1 cellular context compared by ENCODE assay signal in genomic region chr4:122003335-122003734, GRCh38.
TF ChIP-seq lines count a peak whose summit lies in the region.

No MANE protein-coding gene starts in this region.

TF ChIP-seq in HepG2, 621 proteins besides CTCF, POLR2A, EP300 and RAD21 (continued from another document and continues in another):
- no peak for TF ChIP-seq AKAP8 (CRISPR knock-in tag; IDR thresholded peaks at IDR 0.05)
- TF ChIP-seq ZNF367 (CRISPR knock-in tag; IDR thresholded peaks at IDR 0.05; ENCODE audit: borderline replicate concordance) = no peak
- TF ChIP-seq ZMYM4 (CRISPR knock-in tag; IDR thresholded peaks at IDR 0.05) = peak; percentile 84
- TF ChIP-seq MIER2 (CRISPR knock-in tag; IDR thresholded peaks at IDR 0.05) = no peak
- no peak for TF ChIP-seq ZSCAN29 (CRISPR knock-in tag; conservative IDR thresholded peaks at IDR 0.05)
- no peak for TF ChIP-seq ZNF383 (CRISPR knock-in tag; IDR thresholded peaks at IDR 0.05; ENCODE audit: borderline replicate concordance)
- TF ChIP-seq NR3C1 (CRISPR knock-in tag; IDR thresholded peaks at IDR 0.05) = no peak
- no peak for TF ChIP-seq ATF2 (CRISPR knock-in tag; IDR thresholded peaks at IDR 0.05)
- TF ChIP-seq NFYC (CRISPR knock-in tag; IDR thresholded peaks at IDR 0.05) = peak; percentile 79
- TF ChIP-seq ONECUT2 (CRISPR knock-in tag; IDR thresholded peaks at IDR 0.05) = no peak
- 0 out of 2 replicates have a peak, but pooled peaks have one; percentile 41 for TF ChIP-seq ELF3 (CRISPR knock-in tag; IDR thresholded peaks at IDR 0.05)
- no peak for TF ChIP-seq ZNF839 (CRISPR knock-in tag; IDR thresholded peaks at IDR 0.05; ENCODE audit: borderline replicate concordance)
- no peak for TF ChIP-seq SIX1 (CRISPR knock-in tag; IDR thresholded peaks at IDR 0.05; ENCODE audit: borderline replicate concordance)
- no peak for TF ChIP-seq U2AF1 (optimal IDR thresholded peaks at IDR 0.05; ENCODE audit: low read depth, low read length)
- TF ChIP-seq KDM5A (IDR thresholded peaks at IDR 0.05; ENCODE audit: borderline replicate concordance, low read length) = no peak
- TF ChIP-seq ZNF160 (CRISPR knock-in tag; IDR thresholded peaks at IDR 0.05) = no peak
- TF ChIP-seq ZNF24 (IDR thresholded peaks at IDR 0.05) = no peak
- TF ChIP-seq ZFP82 (CRISPR knock-in tag; IDR thresholded peaks at IDR 0.05; ENCODE audit: borderline replicate concordance) = no peak
- TF ChIP-seq THAP8 (CRISPR knock-in tag; IDR thresholded peaks at IDR 0.05; ENCODE audit: borderline replicate concordance) = no peak
- TF ChIP-seq SMC3 (IDR thresholded peaks at IDR 0.05; ENCODE audit: low read length) = peak; percentile 84
- TF ChIP-seq THAP7 (CRISPR knock-in tag; IDR thresholded peaks at IDR 0.05) = no peak
- no peak for TF ChIP-seq ZBTB3 (CRISPR knock-in tag; IDR thresholded peaks at IDR 0.05; ENCODE audit: borderline replicate concordance, low read depth)
- no peak for TF ChIP-seq TBX2 (CRISPR knock-in tag; IDR thresholded peaks at IDR 0.05; ENCODE audit: borderline replicate concordance)
- no peak for TF ChIP-seq ISL2 (CRISPR knock-in tag; IDR thresholded peaks at IDR 0.05)
- no peak for TF ChIP-seq MAFK (conservative IDR thresholded peaks at IDR 0.05 in 1 of 2, IDR thresholded peaks at IDR 0.05 in 1 of 2; ENCODE audit: low read length in 2 of 2)
- TF ChIP-seq BRCA1 (CRISPR knock-in tag; IDR thresholded peaks at IDR 0.05) = no peak
- TF ChIP-seq XRCC5 (optimal IDR thresholded peaks at IDR 0.05; ENCODE audit: low read length) = peak; percentile 29
- TF ChIP-seq POGZ (CRISPR knock-in tag; IDR thresholded peaks at IDR 0.05) = no peak
- TF ChIP-seq IRX3 (CRISPR knock-in tag; IDR thresholded peaks at IDR 0.05; ENCODE audit: borderline replicate concordance, low read depth) = no peak
- no peak for TF ChIP-seq ATRX (CRISPR knock-in tag; IDR thresholded peaks at IDR 0.05; ENCODE audit: borderline replicate concordance)
- TF ChIP-seq TEF (CRISPR knock-in tag; IDR thresholded peaks at IDR 0.05) = no peak
- no peak for TF ChIP-seq ZNF101 (CRISPR knock-in tag; IDR thresholded peaks at IDR 0.05; ENCODE audit: borderline replicate concordance, low read depth)
- no peak for TF ChIP-seq TMF1 (CRISPR knock-in tag; IDR thresholded peaks at IDR 0.05; ENCODE audit: low read depth)
- 0 out of 2 replicates have a peak, but pooled peaks have one; percentile 32 for TF ChIP-seq GZF1 (CRISPR knock-in tag; IDR thresholded peaks at IDR 0.05)
- no peak for TF ChIP-seq ZNF878 (CRISPR knock-in tag; IDR thresholded peaks at IDR 0.05)
- no peak for TF ChIP-seq CBX2 (IDR thresholded peaks at IDR 0.05; ENCODE audit: low read depth, low read length)
- no peak for TF ChIP-seq CBX2 (CRISPR knock-in tag; IDR thresholded peaks at IDR 0.05; ENCODE audit: low read depth)
- no peak for TF ChIP-seq ZFP36L1 (CRISPR knock-in tag; IDR thresholded peaks at IDR 0.05)
- TF ChIP-seq GTF3A (CRISPR knock-in tag; conservative IDR thresholded peaks at IDR 0.05) = no peak
- TF ChIP-seq ZBTB14 (CRISPR knock-in tag; IDR thresholded peaks at IDR 0.05) = no peak
- TF ChIP-seq NRL (CRISPR knock-in tag; IDR thresholded peaks at IDR 0.05; ENCODE audit: borderline replicate concordance) = no peak
- TF ChIP-seq GABPB1 (CRISPR knock-in tag; IDR thresholded peaks at IDR 0.05) = no peak
- no peak for TF ChIP-seq RNF219 (CRISPR knock-in tag; IDR thresholded peaks at IDR 0.05)
- TF ChIP-seq ZNF772 (CRISPR knock-in tag; IDR thresholded peaks at IDR 0.05) = no peak
- peak; percentile 81 for TF ChIP-seq NFYB (CRISPR knock-in tag; IDR thresholded peaks at IDR 0.05)
- TF ChIP-seq ZNF747 (CRISPR knock-in tag; IDR thresholded peaks at IDR 0.05; ENCODE audit: borderline replicate concordance) = no peak
- TF ChIP-seq HNRNPL (IDR thresholded peaks at IDR 0.05; ENCODE audit: low read depth, low read length) = no peak
- TF ChIP-seq FOXA3 (CRISPR knock-in tag; IDR thresholded peaks at IDR 0.05) = 0 out of 2 replicates have a peak, but pooled peaks have one; percentile 23
- TF ChIP-seq KAT8 (CRISPR knock-in tag; IDR thresholded peaks at IDR 0.05) = no peak
- no peak for TF ChIP-seq MLXIP (CRISPR knock-in tag; IDR thresholded peaks at IDR 0.05; ENCODE audit: borderline replicate concordance)
- no peak for TF ChIP-seq ZFYVE20 (CRISPR knock-in tag; IDR thresholded peaks at IDR 0.05; ENCODE audit: borderline replicate concordance, low read depth)
- TF ChIP-seq STAG1 (CRISPR knock-in tag; IDR thresholded peaks at IDR 0.05) = peak; percentile 74
- TF ChIP-seq ZKSCAN5 (CRISPR knock-in tag; IDR thresholded peaks at IDR 0.05) = no peak
- no peak for TF ChIP-seq TBX3 (IDR thresholded peaks at IDR 0.05; ENCODE audit: borderline replicate concordance)
- TF ChIP-seq MAFF (IDR thresholded peaks at IDR 0.05; ENCODE audit: low read depth, low read length) = no peak
- TF ChIP-seq ZKSCAN1 (IDR thresholded peaks at IDR 0.05; ENCODE audit: low read length) = no peak
- TF ChIP-seq TFDP1 (CRISPR knock-in tag; IDR thresholded peaks at IDR 0.05; ENCODE audit: borderline replicate concordance) = no peak
- no peak for TF ChIP-seq ZNF333 (CRISPR knock-in tag; IDR thresholded peaks at IDR 0.05; ENCODE audit: borderline replicate concordance)
- TF ChIP-seq ZNF136 (CRISPR knock-in tag; IDR thresholded peaks at IDR 0.05; ENCODE audit: low read depth) = no peak
- no peak for TF ChIP-seq SRSF9 (IDR thresholded peaks at IDR 0.05; ENCODE audit: borderline replicate concordance, insufficient read depth, low read depth, low read length, poor library complexity, severe bottlenecking)
- TF ChIP-seq RARA (CRISPR knock-in tag; IDR thresholded peaks at IDR 0.05) = no peak
- TF ChIP-seq FOXM1 (CRISPR knock-in tag; IDR thresholded peaks at IDR 0.05) = no peak
- TF ChIP-seq ZNF260 (CRISPR knock-in tag; IDR thresholded peaks at IDR 0.05; ENCODE audit: borderline replicate concordance, low read depth) = no peak
- TF ChIP-seq MYPOP (CRISPR knock-in tag; IDR thresholded peaks at IDR 0.05) = 0 out of 2 replicates have a peak, but pooled peaks have one; percentile 55
- no peak for TF ChIP-seq ZNF354B (CRISPR knock-in tag; IDR thresholded peaks at IDR 0.05)
- no peak for TF ChIP-seq ZNF703 (CRISPR knock-in tag; IDR thresholded peaks at IDR 0.05; ENCODE audit: borderline replicate concordance)
- TF ChIP-seq POLR2AphosphoS2 (IDR thresholded peaks at IDR 0.05; ENCODE audit: low read depth, low read length) = no peak
- TF ChIP-seq TAF15 (IDR thresholded peaks at IDR 0.05; ENCODE audit: low read depth, low read length, poor library complexity, severe bottlenecking) = no peak
- no peak for TF ChIP-seq PBX2 (CRISPR knock-in tag; IDR thresholded peaks at IDR 0.05)
- TF ChIP-seq ZFAT (CRISPR knock-in tag; conservative IDR thresholded peaks at IDR 0.05) = no peak
